In the genomic region with DNA sequence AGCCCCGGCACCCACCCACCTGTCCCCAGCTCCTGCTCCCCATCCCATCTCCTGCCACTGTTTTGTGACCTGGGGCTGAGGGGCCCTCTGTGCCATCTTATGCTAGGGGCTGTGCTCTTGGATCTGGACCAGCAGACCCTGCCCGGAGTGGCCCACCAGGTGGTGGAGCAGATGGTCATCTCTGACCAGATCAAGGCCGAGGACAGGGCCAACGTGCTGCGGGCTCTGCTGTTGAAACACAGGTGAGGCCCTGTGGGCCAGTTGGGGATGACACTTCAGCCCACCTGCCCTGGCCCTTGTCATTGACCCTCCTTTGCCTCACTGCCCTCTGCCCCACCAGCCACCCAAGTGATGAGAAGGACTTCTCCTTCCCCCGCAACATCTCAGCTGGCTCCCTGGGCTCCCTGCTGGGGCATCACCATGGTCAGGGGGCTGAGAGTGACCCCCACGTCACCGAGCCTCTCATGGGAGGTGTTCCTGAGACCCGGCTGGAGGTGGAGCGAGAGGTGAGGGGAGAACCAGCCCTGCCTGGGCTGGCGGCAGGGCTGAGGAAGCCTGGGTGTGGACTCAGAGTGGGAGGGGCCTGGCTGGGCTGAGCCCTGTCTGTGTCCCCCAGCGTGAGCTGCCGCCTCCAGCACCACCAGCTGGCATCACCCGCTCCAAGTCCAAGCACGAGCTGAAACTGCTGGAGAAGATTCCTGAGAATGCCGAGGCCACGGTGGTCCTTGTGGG, we compare ENCODE assay signal across 1 cellular context.
TF ChIP-seq lines count a peak whose summit lies in the region.

No MANE protein-coding gene starts in this region.

TF ChIP-seq in IMR-90, 13 proteins besides CTCF, POLR2A, EP300 and RAD21:
- no peak for TF ChIP-seq ELK1 (IDR thresholded peaks at IDR 0.05; ENCODE audit: borderline replicate concordance, low read depth, low read length)
- no peak for TF ChIP-seq MAZ (IDR thresholded peaks at IDR 0.05; ENCODE audit: borderline replicate concordance, low read depth, low read length)
- TF ChIP-seq CEBPB (IDR thresholded peaks at IDR 0.05; ENCODE audit: low read depth, low read length), result no peak
- TF ChIP-seq NFE2L2 (IDR thresholded peaks at IDR 0.05; ENCODE audit: low read depth, low read length), result no peak
- TF ChIP-seq CHD1 (IDR thresholded peaks at IDR 0.05; ENCODE audit: low read depth, low read length), result no peak
- TF ChIP-seq RCOR1 (IDR thresholded peaks at IDR 0.05; ENCODE audit: insufficient replicate concordance, low read length), result no peak
- TF ChIP-seq SMC3 (IDR thresholded peaks at IDR 0.05; ENCODE audit: low read depth, low read length), result no peak
- TF ChIP-seq, protein P1, sequence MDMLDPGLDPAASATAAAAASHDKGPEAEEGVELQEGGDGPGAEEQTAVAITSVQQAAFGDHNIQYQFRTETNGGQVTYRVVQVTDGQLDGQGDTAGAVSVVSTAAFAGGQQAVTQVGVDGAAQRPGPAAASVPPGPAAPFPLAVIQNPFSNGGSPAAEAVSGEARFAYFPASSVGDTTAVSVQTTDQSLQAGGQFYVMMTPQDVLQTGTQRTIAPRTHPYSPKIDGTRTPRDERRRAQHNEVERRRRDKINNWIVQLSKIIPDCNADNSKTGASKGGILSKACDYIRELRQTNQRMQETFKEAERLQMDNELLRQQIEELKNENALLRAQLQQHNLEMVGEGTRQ (IDR thresholded peaks at IDR 0.05; ENCODE audit: low read depth, low read length), result no peak
- no peak for TF ChIP-seq MXI1 (IDR thresholded peaks at IDR 0.05; ENCODE audit: borderline replicate concordance, low read depth, low read length)
- no peak for TF ChIP-seq FOS (IDR thresholded peaks at IDR 0.05; ENCODE audit: low read depth, low read length)
- TF ChIP-seq BHLHE40 (IDR thresholded peaks at IDR 0.05; ENCODE audit: low read depth, low read length), result no peak
- TF ChIP-seq MAFK (IDR thresholded peaks at IDR 0.05; ENCODE audit: low read depth, low read length), result no peak
- TF ChIP-seq RFX5 (IDR thresholded peaks at IDR 0.05; ENCODE audit: low read depth, low read length), result no peak
TF ChIP-seq in IMR-90: peak in this region for 0.
